16 cellular contexts compared by ENCODE assay signal in the genomic region with DNA sequence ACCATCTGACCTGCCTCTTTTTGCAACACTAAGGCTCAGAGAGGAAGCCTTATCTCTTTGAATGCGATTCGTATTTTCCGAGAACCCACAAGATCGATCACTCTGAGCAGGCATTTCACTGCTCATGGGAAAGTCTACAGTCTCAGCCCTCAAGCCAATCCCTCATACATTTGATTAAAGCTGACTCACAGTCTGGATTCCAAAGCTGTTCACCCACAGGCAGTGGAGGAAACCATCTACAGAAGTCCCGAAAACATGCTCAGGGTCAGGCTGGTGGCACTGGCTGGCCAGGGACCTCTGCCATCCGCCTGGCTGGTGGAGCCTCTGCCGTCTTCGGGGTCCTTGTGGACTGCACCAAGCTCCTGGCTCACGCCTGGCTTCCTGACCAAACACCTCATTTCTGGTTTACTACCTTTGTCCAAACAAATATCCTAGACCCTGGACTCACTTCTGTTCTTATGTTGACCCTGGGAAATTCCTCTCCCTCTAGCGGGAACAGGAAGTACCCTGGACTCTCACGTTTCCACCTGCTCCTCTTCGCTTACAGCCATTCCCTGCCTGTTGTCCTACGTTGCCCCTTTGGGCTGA.
DNase-seq lines count a peak whose midpoint lies in the region; ATAC-seq and TF ChIP-seq lines count a peak whose summit lies in the region.
"Had no signal": no experiment of that assay in that cellular context is flagged by ENCODE, and none has a peak within 500 bp of the region (broad histone marks: within the 10 kb centered on the region; RNA-seq: fewer than 3 reads in every experiment).

No MANE protein-coding gene starts in this region.

- H3K36me3 Mint-ChIP-seq in HFFc6 (ENCODE audit: low read depth), result peaks cover 30% of the 10 kb centered on the region

- no peak overlapping the region for H2AFZ ChIP-seq in Karpas-422 (ENCODE audit: low read length)

- peaks cover 77% of the 10 kb centered on the region for H3K4me1 Mint-ChIP-seq in HFFc6 (ENCODE audit: low read depth)
- H3K4me1 Mint-ChIP-seq: activated T-helper 17 cell treated with anti-CD3 and anti-CD28 coated beads, Interleukin-2, amount 50 U/mL, for 72 hours; central memory CD8-positive, alpha-beta T cell had no signal

- H3K4me3 ChIP-seq in astrocyte of the cerebellum (ENCODE audit: low read depth, low read length) (no peak overlapping the region), Karpas-422 (ENCODE audit: low read length) (no peak overlapping the region)
- H3K4me3 ChIP-seq: spleen, tibial nerve had no signal

- H3K4me2 ChIP-seq in Karpas-422 (ENCODE audit: low read depth, low read length, poor library complexity, severe bottlenecking), result no peak overlapping the region

- H3K79me2 ChIP-seq in Karpas-422 (ENCODE audit: low read length), result no peaks in the 10 kb centered on the region

- no peaks in the 10 kb centered on the region for H3K9me2 ChIP-seq in Karpas-422 (replicated peaks; ENCODE audit: insufficient read depth, low read length)

- H3K9ac ChIP-seq in Karpas-422 (ENCODE audit: low read length), result no peak overlapping the region

- no peaks in the 10 kb centered on the region for H4K20me1 ChIP-seq in Karpas-422 (ENCODE audit: insufficient read depth, low read depth, low read length)

- no peaks in the 10 kb centered on the region for H3K27me3 ChIP-seq in Karpas-422 (ENCODE audit: low read length)
- H3K27me3 ChIP-seq: spleen, tibial nerve had no signal

- peak; percentile 65 for DNase-seq in HFFc6
- peak; percentile 51 for DNase-seq in astrocyte of the cerebellum (ENCODE audit: low read depth)
- peak; percentile 58 for DNase-seq in hepatic stellate cell (ENCODE audit: low spot score)
- DNase-seq in stromal cell of bone marrow (ENCODE audit: low read depth), result peak; percentile 49
- no peak for DNase-seq in globus pallidus (ENCODE audit: low spot score)
- DNase-seq in Karpas-422, result no peak
- DNase-seq: activated CD4-positive, alpha-beta T cell treated with anti-CD3 and anti-CD28 coated beads for 4 hours; DMS79; Kasumi-1; kidney glomerular epithelial cell; spleen had no signal

- TF ChIP-seq CTCF in HFFc6 (IDR thresholded peaks at IDR 0.05) (no peak; the same call in 1 of the 2 replicates), astrocyte of the cerebellum (IDR thresholded peaks at IDR 0.05; ENCODE audit: low read depth, low read length, missing control alignments) (no peak)

- in situ Hi-C loops in astrocyte of the cerebellum (cut with HindIII; ENCODE audit: low sequenced_read_pairs), result no loop called here

- H3K4me1 ChIP-seq in Karpas-422 (ENCODE audit: low read length), result peaks cover 18% of the 10 kb centered on the region

- ATAC-seq in HG03097 (IDR thresholded peaks at IDR 0.05; ENCODE audit: low FRiP score, unreplicated experiment), result no peak
- ATAC-seq: activated T-helper 17 cell treated with anti-CD3 and anti-CD28 coated beads, Interleukin-2, amount 50 U/mL, for 72 hours had no signal

- peak overlapping the region; percentile 90 for H3K27ac Mint-ChIP-seq in HFFc6
- H3K27ac Mint-ChIP-seq: activated T-helper 17 cell treated with anti-CD3 and anti-CD28 coated beads, Interleukin-2, amount 50 U/mL, for 72 hours had no signal

- H3K36me3 ChIP-seq in Karpas-422 (ENCODE audit: insufficient read depth, low read length), result peaks cover 3% of the 10 kb centered on the region; the same call in 1 of the 2 replicates

- no peak overlapping the region for H3K27ac ChIP-seq in Karpas-422 (ENCODE audit: low read length)
- H3K27ac ChIP-seq: spleen, tibial nerve had no signal

- H3K27me3 Mint-ChIP-seq in HFFc6 (ENCODE audit: insufficient read depth), result peaks cover 1% of the 10 kb centered on the region; the same call in 1 of the 2 replicates
- H3K27me3 Mint-ChIP-seq: activated T-helper 17 cell treated with anti-CD3 and anti-CD28 coated beads, Interleukin-2, amount 50 U/mL, for 72 hours; central memory CD8-positive, alpha-beta T cell had no signal

- peak overlapping the region; percentile 55; the same call in 1 of the 2 replicates for H3K4me3 Mint-ChIP-seq in HFFc6
- H3K4me3 Mint-ChIP-seq: activated T-helper 17 cell treated with anti-CD3 and anti-CD28 coated beads, Interleukin-2, amount 50 U/mL, for 72 hours; central memory CD8-positive, alpha-beta T cell; neural crest cell had no signal

- peaks cover 5% of the 10 kb centered on the region for H3K9me3 ChIP-seq in Karpas-422 (ENCODE audit: low read length)
- H3K9me3 ChIP-seq: tibial nerve had no signal

- H3K9me3 Mint-ChIP-seq in HFFc6, result peaks cover 3% of the 10 kb centered on the region; the same call in 1 of the 2 replicates
- H3K9me3 Mint-ChIP-seq: central memory CD8-positive, alpha-beta T cell; neural crest cell had no signal

Comparison
In these comparisons a context has a peak if more than half of its experiments do, and no peak if none do; other contexts are left out.
1. DNase-seq: peak in HFFc6 (single experiment), astrocyte of the cerebellum (single experiment), hepatic stellate cell (single experiment) and stromal cell of bone marrow (single experiment); none in globus pallidus (single experiment) and Karpas-422 (single experiment).